8 cellular contexts compared by ENCODE assay signal in genomic region chr3:173371848-173372487, GRCh38. TPM values are rescaled to one million over a fixed set of nuclear protein-coding genes. Genes with fewer than 3 reads are reported as not detected.
DNase-seq lines count a peak whose midpoint lies in the region; ATAC-seq and TF ChIP-seq lines count a peak whose summit lies in the region.

No MANE protein-coding gene starts in this region.

- H3K4me1 ChIP-seq in gastrocnemius medialis, result no peaks in the 10 kb centered on the region

- no peak overlapping the region for H3K4me3 ChIP-seq in gastrocnemius medialis

- intact Hi-C loops in gastrocnemius medialis (cut with DNase I; ENCODE audit: low total_unique reads), result loop anchor here (5.0 kb wide), 1 partner anchor 180 kb away; no protein-coding TSS in a partner anchor

- in situ Hi-C loops in Caki2 (cut with HindIII; ENCODE audit: low pct_unique_long_range_greater_than_20kb, low sequenced_read_pairs), result no loop called here
- in situ Hi-C loops in gastrocnemius medialis (cut with MboI; ENCODE audit: low sequenced_read_pairs in 4 of 4), result no loop called here

- no peak for TF ChIP-seq POLR2A in gastrocnemius medialis (IDR thresholded peaks at IDR 0.05)

- ATAC-seq in SK-N-SH treated with all-trans-retinoic acid at 6 μM for 48 hours (peak; percentile 90), gastrocnemius medialis (no peak), HG02852 (IDR thresholded peaks at IDR 0.05; ENCODE audit: unreplicated experiment) (no peak)

- DNase-seq in Caki2 (ENCODE audit: low read depth), result peak; percentile 42
- DNase-seq in HS-5 (ENCODE audit: low read depth), result peak; percentile 16
- DNase-seq in glomerular visceral epithelial cell (ENCODE audit: extremely low spot score), result peak; percentile 50
- DNase-seq in gastrocnemius medialis, result no peak
- DNase-seq in mesenteric fat pad (ENCODE audit: low spot score), result no peak
- DNase-seq in activated naive CD4-positive, alpha-beta T cell treated with anti-CD3 and anti-CD28 coated beads, Interleukin-2, amount 50 U/mL, for 16 hours, result no peak

- no peaks in the 10 kb centered on the region for H3K36me3 ChIP-seq in gastrocnemius medialis

- peak in 3 of 5 experiments; percentile 28 to 51 (median 46) for TF ChIP-seq CTCF in gastrocnemius medialis (IDR thresholded peaks at IDR 0.05 in 4 of 5, conservative IDR thresholded peaks at IDR 0.05 in 1 of 5)

- H3K27me3 ChIP-seq in gastrocnemius medialis, result no peaks in the 10 kb centered on the region

- no peaks in the 10 kb centered on the region for H3K9me3 ChIP-seq in gastrocnemius medialis

- H3K27ac ChIP-seq in gastrocnemius medialis, result no peak overlapping the region

TF ChIP-seq in SK-N-SH treated with all-trans-retinoic acid at 6 μM for 48 hours, 23 proteins besides CTCF, POLR2A, EP300 and RAD21:
- TF ChIP-seq ZFP3 (CRISPR knock-in tag; IDR thresholded peaks at IDR 0.05) (no peak), RARB (CRISPR knock-in tag; IDR thresholded peaks at IDR 0.05) (no peak), PPARA (CRISPR knock-in tag; IDR thresholded peaks at IDR 0.05; ENCODE audit: borderline replicate concordance) (no peak), ISL1 (CRISPR knock-in tag; IDR thresholded peaks at IDR 0.05) (no peak), ZNF565 (CRISPR knock-in tag; conservative IDR thresholded peaks at IDR 0.05; ENCODE audit: low read depth) (no peak), ZNF8 (CRISPR knock-in tag; IDR thresholded peaks at IDR 0.05) (no peak), PATZ1 (CRISPR knock-in tag; IDR thresholded peaks at IDR 0.05; ENCODE audit: borderline replicate concordance) (no peak), TOX (CRISPR knock-in tag; IDR thresholded peaks at IDR 0.05; ENCODE audit: borderline replicate concordance) (no peak), POU6F1 (CRISPR knock-in tag; IDR thresholded peaks at IDR 0.05; ENCODE audit: borderline replicate concordance, low read depth) (no peak), ZC3H10 (CRISPR knock-in tag; IDR thresholded peaks at IDR 0.05) (no peak), ESRRG (CRISPR knock-in tag; IDR thresholded peaks at IDR 0.05) (no peak), SNAI2 (CRISPR knock-in tag; IDR thresholded peaks at IDR 0.05) (no peak), CREB5 (CRISPR knock-in tag; IDR thresholded peaks at IDR 0.05; ENCODE audit: low read depth) (no peak), ARNTL (CRISPR knock-in tag; IDR thresholded peaks at IDR 0.05; ENCODE audit: borderline replicate concordance, low read depth) (no peak), ZNF70 (CRISPR knock-in tag; IDR thresholded peaks at IDR 0.05) (no peak), OSR1 (CRISPR knock-in tag; IDR thresholded peaks at IDR 0.05) (no peak), BACH2 (CRISPR knock-in tag; IDR thresholded peaks at IDR 0.05; ENCODE audit: borderline replicate concordance) (no peak), ZFP30 (CRISPR knock-in tag; IDR thresholded peaks at IDR 0.05) (no peak)
- TF ChIP-seq, protein P1, sequence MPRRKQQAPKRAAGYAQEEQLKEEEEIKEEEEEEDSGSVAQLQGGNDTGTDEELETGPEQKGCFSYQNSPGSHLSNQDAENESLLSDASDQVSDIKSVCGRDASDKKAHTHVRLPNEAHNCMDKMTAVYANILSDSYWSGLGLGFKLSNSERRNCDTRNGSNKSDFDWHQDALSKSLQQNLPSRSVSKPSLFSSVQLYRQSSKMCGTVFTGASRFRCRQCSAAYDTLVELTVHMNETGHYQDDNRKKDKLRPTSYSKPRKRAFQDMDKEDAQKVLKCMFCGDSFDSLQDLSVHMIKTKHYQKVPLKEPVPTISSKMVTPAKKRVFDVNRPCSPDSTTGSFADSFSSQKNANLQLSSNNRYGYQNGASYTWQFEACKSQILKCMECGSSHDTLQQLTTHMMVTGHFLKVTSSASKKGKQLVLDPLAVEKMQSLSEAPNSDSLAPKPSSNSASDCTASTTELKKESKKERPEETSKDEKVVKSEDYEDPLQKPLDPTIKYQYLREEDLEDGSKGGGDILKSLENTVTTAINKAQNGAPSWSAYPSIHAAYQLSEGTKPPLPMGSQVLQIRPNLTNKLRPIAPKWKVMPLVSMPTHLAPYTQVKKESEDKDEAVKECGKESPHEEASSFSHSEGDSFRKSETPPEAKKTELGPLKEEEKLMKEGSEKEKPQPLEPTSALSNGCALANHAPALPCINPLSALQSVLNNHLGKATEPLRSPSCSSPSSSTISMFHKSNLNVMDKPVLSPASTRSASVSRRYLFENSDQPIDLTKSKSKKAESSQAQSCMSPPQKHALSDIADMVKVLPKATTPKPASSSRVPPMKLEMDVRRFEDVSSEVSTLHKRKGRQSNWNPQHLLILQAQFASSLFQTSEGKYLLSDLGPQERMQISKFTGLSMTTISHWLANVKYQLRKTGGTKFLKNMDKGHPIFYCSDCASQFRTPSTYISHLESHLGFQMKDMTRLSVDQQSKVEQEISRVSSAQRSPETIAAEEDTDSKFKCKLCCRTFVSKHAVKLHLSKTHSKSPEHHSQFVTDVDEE (CRISPR knock-in tag; IDR thresholded peaks at IDR 0.05), result no peak
- TF ChIP-seq, protein P2, sequence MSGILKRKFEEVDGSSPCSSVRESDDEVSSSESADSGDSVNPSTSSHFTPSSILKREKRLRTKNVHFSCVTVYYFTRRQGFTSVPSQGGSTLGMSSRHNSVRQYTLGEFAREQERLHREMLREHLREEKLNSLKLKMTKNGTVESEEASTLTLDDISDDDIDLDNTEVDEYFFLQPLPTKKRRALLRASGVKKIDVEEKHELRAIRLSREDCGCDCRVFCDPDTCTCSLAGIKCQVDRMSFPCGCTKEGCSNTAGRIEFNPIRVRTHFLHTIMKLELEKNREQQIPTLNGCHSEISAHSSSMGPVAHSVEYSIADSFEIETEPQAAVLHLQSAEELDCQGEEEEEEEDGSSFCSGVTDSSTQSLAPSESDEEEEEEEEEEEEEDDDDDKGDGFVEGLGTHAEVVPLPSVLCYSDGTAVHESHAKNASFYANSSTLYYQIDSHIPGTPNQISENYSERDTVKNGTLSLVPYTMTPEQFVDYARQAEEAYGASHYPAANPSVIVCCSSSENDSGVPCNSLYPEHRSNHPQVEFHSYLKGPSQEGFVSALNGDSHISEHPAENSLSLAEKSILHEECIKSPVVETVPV (CRISPR knock-in tag; IDR thresholded peaks at IDR 0.05), result no peak

RNA-seq across cellular contexts. Expression of gene NLGN1, which starts 25.6 kb away (rescaled TPM):
- total RNA-seq in Caki2 (2014; rRNA removed; shearing (Covaris generic); ENCODE audit: low replicate concordance), result 2.0 and 8.6 TPM in 2 replicates
- total RNA-seq in gastrocnemius medialis (1 to 10 TPM in 3 of 4 donors, under 1 TPM in 1; 0.52 to 1.9 (median 1.1) TPM), mesenteric fat pad (6.5 TPM)

Comparison
In these comparisons a context has a peak if more than half of its experiments do, and no peak if none do; other contexts are left out.
1. DNase-seq: peak in Caki2 (single experiment), HS-5 (single experiment) and glomerular visceral epithelial cell (single experiment); none in gastrocnemius medialis (0 of 2), mesenteric fat pad (single experiment) and activated naive CD4-positive, alpha-beta T cell treated with anti-CD3 and anti-CD28 coated beads, Interleukin-2, amount 50 U/mL, for 16 hours (single experiment).